In the genomic region with DNA sequence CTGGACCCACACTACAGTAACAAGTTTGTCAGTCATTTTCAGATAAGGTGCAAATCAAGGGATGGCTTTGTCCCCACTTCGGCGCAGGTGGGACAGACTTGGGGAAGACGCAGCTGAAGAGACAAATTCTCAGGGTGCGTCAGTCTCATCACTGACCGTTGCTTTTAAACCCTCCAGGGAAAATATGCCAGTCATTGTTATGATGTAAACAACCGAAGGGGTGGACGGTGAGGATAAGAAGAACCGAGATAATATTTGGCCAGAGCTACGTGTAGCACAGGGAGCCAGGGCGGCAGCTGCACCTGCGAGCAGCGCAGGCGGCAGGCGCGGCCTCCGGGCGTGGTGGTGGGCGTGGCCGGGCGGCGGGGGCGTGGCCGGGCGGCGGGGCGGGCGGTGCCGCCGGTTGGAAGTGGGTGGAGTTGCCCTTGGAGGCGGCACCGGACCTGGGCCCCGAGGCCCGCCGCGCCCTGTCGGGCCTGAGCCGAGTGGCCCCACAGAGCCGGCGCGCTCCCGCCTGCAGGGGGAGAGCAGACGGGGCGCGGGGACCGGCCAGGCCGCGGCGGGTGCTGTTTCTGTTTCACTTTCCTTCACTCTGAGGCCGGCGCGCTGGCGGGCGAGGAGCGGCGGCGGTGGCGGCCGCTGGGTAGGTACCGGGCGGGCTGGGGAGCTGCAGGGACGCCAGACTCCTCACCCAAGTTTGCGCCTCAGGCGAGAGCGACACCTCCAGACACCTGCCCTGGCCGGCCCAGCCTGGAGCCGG, we compare ENCODE assay signal across 8 cellular contexts. TPM values are rescaled to one million over a fixed set of nuclear protein-coding genes. Genes with fewer than 3 reads are reported as not detected.
A peak's percentile ranks its signal among the peaks of the same experiment; 100 is the strongest.
DNase-seq lines count a peak whose midpoint lies in the region; ATAC-seq, FAIRE-seq and TF ChIP-seq lines count a peak whose summit lies in the region.

A gene (plus strand): TSS at position 470 of the 760 bp plus-strand sequence. CDS start 2,209 bp downstream, outside the sequence.

- TF ChIP-seq POLR2A in GM19099 (IDR thresholded peaks at IDR 0.05; ENCODE audit: extremely low read depth, insufficient read length, low read depth) (peak; percentile 87), HepG2 (IDR thresholded peaks at IDR 0.05; ENCODE audit: insufficient read depth in 1 of 2, low read depth in 2 of 2, low read length in 2 of 2) (peak; percentile 79 to 81)

- peaks cover 73% of the 10 kb centered on the region for H3K79me2 ChIP-seq in HepG2 (ENCODE audit: insufficient read depth, low read length)

- peaks cover 0 to 33% (median 8%) of the 10 kb centered on the region in 11 experiments; a peak in 8 of 22 replicates for H4K20me1 ChIP-seq in BLaER1 treated with 17β-estradiol and CSF1 and Interleukin-3, amounts not matched to agents 10 nM and 100 nM
- H4K20me1 ChIP-seq in HepG2 (ENCODE audit: insufficient read depth, low read length), result peaks cover 24% of the 10 kb centered on the region

- peaks cover 3 to 23% (median 12%) of the 10 kb centered on the region in 11 experiments; a peak in 13 of 22 replicates for H3K36me3 ChIP-seq in BLaER1 treated with 17β-estradiol and CSF1 and Interleukin-3, amounts not matched to agents 10 nM and 100 nM
- peaks cover 2 to 3% of the 10 kb centered on the region in 2 experiments; a peak in 3 of 5 replicates for H3K36me3 ChIP-seq in HepG2 (replicated peaks in 1 of 2; ENCODE audit: control insufficient read depth in 1 of 2, insufficient read depth in 2 of 2, low read length in 2 of 2)

- 0 out of 22 replicates have a peak, but pooled peaks cover 0 to 6% (median 0%) of the 10 kb centered on the region in 11 experiments for H3K27me3 ChIP-seq in BLaER1 treated with 17β-estradiol and CSF1 and Interleukin-3, amounts not matched to agents 10 nM and 100 nM
- no peaks in the 10 kb centered on the region for H3K27me3 ChIP-seq in HepG2 (ENCODE audit: control insufficient read depth in 1 of 2, insufficient read depth in 2 of 2, low read length in 2 of 2)

- intact Hi-C loops in HepG2 (cut with micrococcal nuclease; ENCODE audit: unreplicated experiment), result loop anchor here (1.0 to 5.0 kb wide), 3 partner anchors 30 to 298 kb away; a partner anchor contains a TSS

- H2AFZ ChIP-seq in HepG2 (ENCODE audit: low read length), result no peak within 1 kb of the TSS

- BruUV-seq in HepG2 (replicated peaks; lab: Mats Ljungman, UMichigan), result no TSS peak

- POLR2A ChIA-PET in HepG2 (lab: Yijun Ruan, JAX), result interaction anchor here (1.0 to 4.3 kb wide), 8 partner anchors 10 to 299 kb away, joined by 3 to 52 read pairs (median 4); a partner anchor contains a TSS

- H3K9ac ChIP-seq in BLaER1 treated with 17β-estradiol and CSF1 and Interleukin-3, amounts not matched to agents 10 nM and 100 nM, result peak within 1 kb of the TSS; percentile 86 to 99 (median 95)
- peak within 1 kb of the TSS; percentile 99 for H3K9ac ChIP-seq in HepG2 (ENCODE audit: insufficient read depth, low read depth, low read length)

- in situ Hi-C loops in HepG2 (cut with HindIII; ENCODE audit: extremely low pct_ligation_motif_present, low pct_unique_long_range_greater_than_20kb), result loop anchor here (5.0 kb wide), 1 partner anchor 58 kb away; no protein-coding TSS in a partner anchor

- H3K4me2 ChIP-seq in BLaER1 treated with 17β-estradiol and CSF1 and Interleukin-3, amounts not matched to agents 10 nM and 100 nM, result peak within 1 kb of the TSS; percentile 84 to 98 (median 94)
- peak within 1 kb of the TSS; percentile 84 for H3K4me2 ChIP-seq in HepG2 (ENCODE audit: low read depth, low read length)

- TF ChIP-seq EP300 in HepG2 (IDR thresholded peaks at IDR 0.05; ENCODE audit: low read depth in 2 of 2, low read length in 2 of 2) (no peak), HepG2 (CRISPR knock-in tag; IDR thresholded peaks at IDR 0.05; ENCODE audit: borderline replicate concordance) (no peak; the same call in 1 of the 2 replicates)

- WGBS in HepG2 (ENCODE audit: low lambda C conversion rate), result 2% methylated on average over 19 of the region's 66 CpGs

- TF ChIP-seq CTCF in HepG2 (CRISPR knock-in tag; IDR thresholded peaks at IDR 0.05), result peak; percentile 39; the same call in 1 of the 2 replicates

- CTCF ChIA-PET in HepG2 (lab: Yijun Ruan, JAX; ENCODE audit: low intra/inter-chr PET ratio, low total read pairs), result no interaction called here

- peak within 1 kb of the TSS; percentile 81 to 100 (median 97) for H3K4me3 ChIP-seq in BLaER1 treated with 17β-estradiol and CSF1 and Interleukin-3, amounts not matched to agents 10 nM and 100 nM
- H3K4me3 ChIP-seq in HepG2 (replicated peaks in 1 of 3; ENCODE audit: insufficient read depth in 1 of 3, low read depth in 2 of 3, low read length in 3 of 3), result peak within 1 kb of the TSS; percentile 90 to 96 (median 90)

- DNase-seq in NCI-H526 treated with DMSO at 0.1 percent for 48 hours (lab: John Stamatoyannopoulos, UW), result peak; percentile 45
- DNase-seq in activated CD4-positive, alpha-beta T cell treated with anti-CD3 and anti-CD28 coated beads, Interleukin-2, amount 50 U/mL, for 24 hours (ENCODE audit: low read depth in 1 of 2, low spot score in 1 of 2), result peak; percentile 83 to 86
- DNase-seq in dedifferentiated amniotic fluid mesenchymal stem cell (ENCODE audit: extremely low spot score), result peak; percentile 74
- DNase-seq in HepG2 (ENCODE audit: low spot score), result no peak
- DNase-seq in stimulated activated CD4-positive, alpha-beta T cell treated with anti-CD3 and anti-CD28 coated beads, Interleukin-2, amount 100 ng/mL, for 48 hours, result peak; percentile 89 to 94

- peak; percentile 78 for ATAC-seq in HG03378 (IDR thresholded peaks at IDR 0.05; ENCODE audit: unreplicated experiment)
- peak; percentile 94 for ATAC-seq in HepG2

- H3K27ac ChIP-seq in BLaER1 treated with 17β-estradiol and CSF1 and Interleukin-3, amounts not matched to agents 10 nM and 100 nM, result peak within 1 kb of the TSS; percentile 84 to 95 (median 93)
- H3K27ac ChIP-seq in HepG2 (ENCODE audit: extremely low read length, insufficient read depth, low read length), result peak within 1 kb of the TSS; percentile 100

- H3K4me1 ChIP-seq in BLaER1 treated with 17β-estradiol and CSF1 and Interleukin-3, amounts not matched to agents 10 nM and 100 nM, result peaks cover 16 to 49% (median 40%) of the 10 kb centered on the region in 10 experiments
- peaks cover 78% of the 10 kb centered on the region for H3K4me1 ChIP-seq in HepG2 (ENCODE audit: insufficient read depth, low read length)

- peak; percentile 76 for TF ChIP-seq RAD21 in HepG2 (CRISPR knock-in tag; IDR thresholded peaks at IDR 0.05)

- H3K9me3 ChIP-seq in BLaER1 treated with 17β-estradiol and CSF1 and Interleukin-3, amounts not matched to agents 10 nM and 100 nM (replicated peaks in 1 of 11), result no peaks in the 10 kb centered on the region
- H3K9me3 ChIP-seq in HepG2 (ENCODE audit: low read length), result no peaks in the 10 kb centered on the region

- no peak for FAIRE-seq in HepG2 (lab: Jason Lieb, UNC)

RNA-seq across cellular contexts. Expression of the gene that starts here (rescaled TPM):
- 61.3 and 74.8 TPM in 2 replicates for total RNA-seq in HepG2 (2016; rRNA removed; fragmentation: Illumina TruSeq; extraction: Trizol)
- total RNA-seq in HepG2 (2016; cell fraction: cytosol; rRNA removed; fragmentation: Illumina TruSeq; extraction: Trizol; ENCODE audit: low read depth), result 88.0 and 95.6 TPM in 2 replicates
- 58.9 and 64.6 TPM in 2 replicates for total RNA-seq in HepG2 (2016; cell fraction: insoluble cytoplasmic fraction; rRNA removed; fragmentation: Illumina TruSeq; extraction: Trizol)
- total RNA-seq in HepG2 (2016; cell fraction: membrane; rRNA removed; fragmentation: Illumina TruSeq; extraction: Trizol), result 128 and 129 TPM in 2 replicates
- total RNA-seq in HepG2 (2016; cell fraction: nucleus; rRNA removed; fragmentation: Illumina TruSeq; extraction: Trizol), result 59.7 and 63.0 TPM in 2 replicates
- 98.8 and 138 TPM in 2 replicates for polyA plus RNA-seq in HepG2 (2011; rRNA removed)
- polyA plus RNA-seq in HepG2 (2011; cell fraction: cytosol; rRNA removed), result 83.2 and 123 TPM in 2 replicates
- polyA plus RNA-seq in HepG2 (2011; cell fraction: nucleus; rRNA removed), result 41.6 and 47.7 TPM in 2 replicates
- polyA plus RNA-seq in HepG2 (2012), result 90.8 and 126 TPM in 2 replicates
- polyA plus RNA-seq in HepG2 (2016; cell fraction: cytosol; fragmentation: Illumina TruSeq; extraction: Trizol; ENCODE audit: low read depth), result 395 and 447 TPM in 2 replicates
- 136 and 158 TPM in 2 replicates for polyA plus RNA-seq in HepG2 (2016; cell fraction: insoluble cytoplasmic fraction; fragmentation: Illumina TruSeq; extraction: Trizol; ENCODE audit: low read depth)
- polyA plus RNA-seq in HepG2 (2016; cell fraction: membrane; fragmentation: Illumina TruSeq; extraction: Trizol; ENCODE audit: low read depth), result 409 and 421 TPM in 2 replicates
- 99.0 and 111 TPM in 2 replicates for polyA plus RNA-seq in HepG2 (2016; cell fraction: nucleus; fragmentation: Illumina TruSeq; extraction: Trizol; ENCODE audit: insufficient read depth, low read depth)
- 25.3 and 38.9 TPM in 2 replicates for polyA minus RNA-seq in HepG2 (2011; rRNA and poly(A)+ RNA removed; ENCODE audit: low replicate concordance)
- 45.0 and 50.5 TPM in 2 replicates for polyA minus RNA-seq in HepG2 (2011; cell fraction: cytosol; rRNA and poly(A)+ RNA removed)
- 114 and 122 TPM in 2 replicates for polyA minus RNA-seq in HepG2 (2011; cell fraction: nucleus; rRNA and poly(A)+ RNA removed)
